In genomic region chr21:41443562-41443961, GRCh38 we compare ENCODE assay signal across 24 cellular contexts. TPM values are rescaled to one million over a fixed set of nuclear protein-coding genes. Genes with fewer than 3 reads are reported as not detected.
"Had no signal": no experiment of that assay in that cellular context is flagged by ENCODE, and none has a peak within 500 bp of the region (broad histone marks: within the 10 kb centered on the region; RNA-seq: fewer than 3 reads in every experiment).

No MANE protein-coding gene starts in this region.

- H3K27me3 ChIP-seq: colonic mucosa, SJCRH30 had no signal

- H3K4me1 ChIP-seq: colonic mucosa had no signal

- H3K4me1 Mint-ChIP-seq: activated naive CD8-positive, alpha-beta T cell treated with anti-CD3 and anti-CD28 coated beads for 36 hours had no signal

- H3K36me3 ChIP-seq: colonic mucosa, SJCRH30, WERI-Rb-1 had no signal

- H3K27ac ChIP-seq: colonic mucosa, SJCRH30, WERI-Rb-1 had no signal

- H3K27me3 Mint-ChIP-seq: activated naive CD8-positive, alpha-beta T cell treated with anti-CD3 and anti-CD28 coated beads for 36 hours had no signal

- DNase-seq: activated CD4-positive, alpha-beta T cell treated with anti-CD3 and anti-CD28 coated beads for 48 hours; activated CD4-positive, alpha-beta T cell treated with anti-CD3 and anti-CD28 coated beads, Interleukin-2, amount 50 U/mL, for 4 hours; activated CD8-positive, alpha-beta memory T cell treated with anti-CD3 and anti-CD28 coated beads for 24 hours; activated naive CD4-positive, alpha-beta T cell treated with Interleukin-2 at 50 U/mL for 16 hours; activated naive CD8-positive, alpha-beta T cell treated with anti-CD3 and anti-CD28 coated beads for 36 hours; activated T-cell treated with anti-CD3 and anti-CD28 coated beads, Interleukin-2, amount 50 U/mL, for 4 hours; caudate nucleus; colonic mucosa; Kasumi-1; NCI-H1105 treated with DMSO at 0.1 percent for 48 hours; NCI-H1436 treated with DMSO at 0.1 percent for 48 hours; NCI-H187; NCI-H2081; NCI-H510A treated with DMSO at 0.1 percent for 48 hours; NCI-H69; NK-92 treated with Interleukin-12 subunit alpha and Interleukin-12 subunit beta, amount 100 ng/mL, for 24 hours; OCI-M1; RPMI8226; SJCRH30; SK-N-SH; T-helper 1 cell; WERI-Rb-1 had no signal

- H3K9me3 ChIP-seq: colonic mucosa, SJCRH30, SK-N-SH had no signal

- ATAC-seq: activated T-cell treated with anti-CD3 and anti-CD28 coated beads, Interleukin-2, amount 50 U/mL, for 4 hours; Panc1; Right ventricle myocardium inferior had no signal

- H3K4me3 Mint-ChIP-seq: activated naive CD8-positive, alpha-beta T cell treated with anti-CD3 and anti-CD28 coated beads for 36 hours; activated T-cell treated with anti-CD3 and anti-CD28 coated beads, Interleukin-2, amount 50 U/mL, for 4 hours had no signal

- H3K9me3 Mint-ChIP-seq: activated naive CD8-positive, alpha-beta T cell treated with anti-CD3 and anti-CD28 coated beads for 36 hours; activated T-cell treated with anti-CD3 and anti-CD28 coated beads, Interleukin-2, amount 50 U/mL, for 4 hours had no signal

- H3K4me3 ChIP-seq: colonic mucosa, SJCRH30 had no signal

RNA-seq across cellular contexts. Expression of gene MX1, which starts 17.5 kb away (rescaled TPM):
- total RNA-seq: SJCRH30 had no signal
